Comparison of ENCODE assay signal across 15 cellular contexts in genomic region chr5:167754501-167754941, GRCh38.
DNase-seq lines count a peak whose midpoint lies in the region; ATAC-seq and TF ChIP-seq lines count a peak whose summit lies in the region.
"Had no signal": no experiment of that assay in that cellular context is flagged by ENCODE, and none has a peak within 500 bp of the region (broad histone marks: within the 10 kb centered on the region; RNA-seq: fewer than 3 reads in every experiment).

No MANE protein-coding gene starts in this region.

- peak; percentile 93 for DNase-seq in Daoy (ENCODE audit: low read depth)
- DNase-seq in M059J (ENCODE audit: low read depth), result peak; percentile 94
- peak; percentile 70 for DNase-seq in dedifferentiated amniotic fluid mesenchymal stem cell (ENCODE audit: extremely low spot score)
- no peak for DNase-seq in germinal center (ENCODE audit: low spot score)
- no peak for DNase-seq in spleen
- DNase-seq in adrenal gland, result no peak
- DNase-seq: activated CD4-positive, alpha-beta T cell treated with anti-CD3 and anti-CD28 coated beads, Interleukin-2, amount 10 ng/mL, durations not matched to agents 24 days and 14 days; activated T-cell treated with anti-CD3 and anti-CD28 coated beads, Interleukin-2, amount 50 U/mL, for 4 hours; colonic mucosa; DMS79 treated with DMSO at 0.1 percent for 48 hours; mammary epithelial cell; Right ventricle myocardium superior had no signal

- H3K27me3 Mint-ChIP-seq in nephron (ENCODE audit: low read depth), result no peaks in the 10 kb centered on the region
- H3K27me3 Mint-ChIP-seq: activated CD4-positive, alpha-beta T cell treated with anti-CD3 and anti-CD28 coated beads, Interleukin-2, amount 10 ng/mL, durations not matched to agents 24 days and 14 days had no signal

- H3K27ac Mint-ChIP-seq in nephron, result peak overlapping the region; percentile 48 to 85 (median 84)
- H3K27ac Mint-ChIP-seq: activated CD4-positive, alpha-beta T cell treated with anti-CD3 and anti-CD28 coated beads, Interleukin-2, amount 10 ng/mL, durations not matched to agents 24 days and 14 days; T-helper 2 cell treated with Interferon-gamma antibody and Interleukin-4, amounts not matched to agents 5 μg/mL and 100 μg/mL, for 36 hours had no signal

- TF ChIP-seq CTCF in nephron (IDR thresholded peaks at IDR 0.05; ENCODE audit: unreplicated experiment in 3 of 3) (no peak), spleen (IDR thresholded peaks at IDR 0.05 in 8 of 11, conservative IDR thresholded peaks at IDR 0.05 in 3 of 11) (no peak), adrenal gland (IDR thresholded peaks at IDR 0.05) (no peak)

- no peaks in the 10 kb centered on the region for H3K9me3 ChIP-seq in spleen
- no peaks in the 10 kb centered on the region for H3K9me3 ChIP-seq in adrenal gland (replicated peaks in 1 of 3)
- H3K9me3 ChIP-seq: colonic mucosa had no signal

- H3K27ac ChIP-seq in spleen, result no peak overlapping the region
- no peak overlapping the region for H3K27ac ChIP-seq in adrenal gland
- H3K27ac ChIP-seq: colonic mucosa had no signal

- H3K36me3 ChIP-seq in spleen (no peaks in the 10 kb centered on the region), adrenal gland (replicated peaks in 1 of 2) (no peaks in the 10 kb centered on the region)
- H3K36me3 ChIP-seq: colonic mucosa had no signal

- WGBS in spleen, 5 donors, result 70 to 88% (median 85%) methylated on average over 5 of the region's 5 CpGs
- 68 to 77% (median 70%) methylated on average over 5 of the region's 5 CpGs for WGBS in adrenal gland, 4 donors

- intact Hi-C loops in spleen (cut with DNase I; ENCODE audit: low total_unique reads) (no loop called here), adrenal gland (cut with DNase I) (no loop called here)

- TF ChIP-seq POLR2A in spleen (IDR thresholded peaks at IDR 0.05) (no peak), adrenal gland (IDR thresholded peaks at IDR 0.05) (no peak)

- H3K27me3 ChIP-seq in spleen (replicated peaks in 1 of 7) (no peaks in the 10 kb centered on the region), adrenal gland (no peaks in the 10 kb centered on the region)
- H3K27me3 ChIP-seq: colonic mucosa had no signal

- H3K4me3 ChIP-seq in spleen (no peak overlapping the region), adrenal gland (no peak overlapping the region)
- H3K4me3 ChIP-seq: colonic mucosa had no signal

- no peaks in the 10 kb centered on the region for H3K9me3 Mint-ChIP-seq in nephron
- H3K9me3 Mint-ChIP-seq: activated CD4-positive, alpha-beta T cell treated with anti-CD3 and anti-CD28 coated beads, Interleukin-2, amount 10 ng/mL, durations not matched to agents 24 days and 14 days; activated T-cell treated with anti-CD3 and anti-CD28 coated beads, Interleukin-2, amount 50 U/mL, for 4 hours; T-helper 2 cell treated with Interferon-gamma antibody and Interleukin-4, amounts not matched to agents 5 μg/mL and 100 μg/mL, for 36 hours had no signal

- H3K4me3 Mint-ChIP-seq in nephron, result peak overlapping the region; percentile 38 to 67 (median 45)
- H3K4me3 Mint-ChIP-seq: activated CD4-positive, alpha-beta T cell treated with anti-CD3 and anti-CD28 coated beads, Interleukin-2, amount 10 ng/mL, durations not matched to agents 24 days and 14 days; activated T-cell treated with anti-CD3 and anti-CD28 coated beads, Interleukin-2, amount 50 U/mL, for 4 hours; T-helper 2 cell treated with Interferon-gamma antibody and Interleukin-4, amounts not matched to agents 5 μg/mL and 100 μg/mL, for 36 hours had no signal

- H3K4me1 ChIP-seq in spleen (no peaks in the 10 kb centered on the region), adrenal gland (replicated peaks in 1 of 2) (no peaks in the 10 kb centered on the region)
- H3K4me1 ChIP-seq: colonic mucosa had no signal

- H3K36me3 Mint-ChIP-seq in nephron (ENCODE audit: low read depth), result no peaks in the 10 kb centered on the region

- ATAC-seq in HG03095 (IDR thresholded peaks at IDR 0.05; ENCODE audit: unreplicated experiment), result no peak
- ATAC-seq: activated T-cell treated with anti-CD3 and anti-CD28 coated beads, Interleukin-2, amount 50 U/mL, for 4 hours had no signal

- H3K4me1 Mint-ChIP-seq in nephron, result no peaks in the 10 kb centered on the region
- H3K4me1 Mint-ChIP-seq: activated CD4-positive, alpha-beta T cell treated with anti-CD3 and anti-CD28 coated beads, Interleukin-2, amount 10 ng/mL, durations not matched to agents 24 days and 14 days had no signal

Comparison
In these comparisons a context has a peak if more than half of its experiments do, and no peak if none do; other contexts are left out.
1. DNase-seq: peak in Daoy (single experiment), M059J (single experiment) and dedifferentiated amniotic fluid mesenchymal stem cell (single experiment); none in germinal center (single experiment), spleen (single experiment) and adrenal gland (0 of 7).